ENCODE assay signal across 8 cellular contexts in the genomic region with DNA sequence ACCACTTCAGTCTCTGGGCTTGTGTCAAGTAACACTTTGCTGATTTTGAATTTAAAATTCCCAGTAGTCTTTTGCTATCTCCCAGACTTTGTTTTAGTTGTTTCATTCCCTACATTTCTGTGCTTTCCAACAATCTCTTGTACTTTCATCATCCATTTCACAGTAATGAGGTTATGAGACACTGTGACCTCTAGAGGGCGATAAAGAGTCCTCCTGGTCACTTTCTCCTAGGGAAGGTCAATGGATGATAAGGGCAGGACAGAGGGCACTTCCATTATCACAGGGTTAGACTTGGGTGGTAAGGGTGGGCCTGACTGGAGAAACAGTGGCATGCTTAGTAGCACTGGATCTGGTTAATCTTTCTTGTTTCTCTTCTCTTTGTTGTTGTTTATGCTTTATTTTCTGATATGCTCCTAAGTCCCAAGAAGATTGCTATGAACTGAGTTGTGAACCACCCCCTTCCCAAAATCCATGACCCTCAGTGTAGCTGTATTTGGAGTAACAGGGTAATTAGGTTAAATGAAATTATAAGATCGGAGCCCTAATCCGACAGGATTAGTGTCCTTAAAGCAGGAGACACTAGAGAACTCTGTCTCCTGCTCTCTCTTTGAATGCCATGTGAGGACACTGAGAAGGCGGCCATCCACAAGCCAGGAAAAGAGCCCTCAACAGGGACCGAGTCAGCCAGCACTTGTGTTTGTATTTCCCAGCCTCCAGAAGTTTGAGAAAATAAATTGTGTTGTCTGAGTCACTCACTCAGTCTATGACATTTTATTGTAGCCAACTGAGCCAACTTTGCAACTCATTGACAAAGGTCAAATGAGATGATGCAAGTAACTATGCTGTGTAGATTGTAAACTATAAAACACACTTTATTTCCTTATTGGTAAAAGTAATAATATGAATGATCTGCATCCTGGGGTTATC.
DNase-seq lines count a peak whose midpoint lies in the region; ATAC-seq and TF ChIP-seq lines count a peak whose summit lies in the region.

No MANE protein-coding gene starts in this region.

- peak overlapping the region in 2 of 5 experiments; percentile 11 to 16 for H3K27ac Mint-ChIP-seq in brain
- H3K27ac Mint-ChIP-seq in activated naive CD4-positive, alpha-beta T cell treated with anti-CD3 and anti-CD28 coated beads, Interleukin-2, amount 10 ng/mL, durations not matched to agents 7 days and 5 days = no peak overlapping the region

- DNase-seq in NCI-H2227 (lab: John Stamatoyannopoulos, UW; ENCODE audit: unreplicated experiment) (peak; percentile 4), NCI-H2227 treated with DMSO at 0.1 percent for 48 hours (lab: John Stamatoyannopoulos, UW) (no peak), H4 (ENCODE audit: low spot score) (peak; percentile 36), NCI-H1105 (lab: John Stamatoyannopoulos, UW) (peak; percentile 8), lung microvascular endothelial cell (ENCODE audit: low read depth in 2 of 2) (peak; percentile 0 to 4)
- no peak for DNase-seq in activated naive CD4-positive, alpha-beta T cell treated with anti-CD3 and anti-CD28 coated beads, Interleukin-2, amount 10 ng/mL, durations not matched to agents 7 days and 5 days

- H3K9me3 Mint-ChIP-seq in brain = peaks cover 0 to 2% (median 0%) of the 10 kb centered on the region in 5 experiments
- H3K9me3 Mint-ChIP-seq in activated naive CD4-positive, alpha-beta T cell treated with anti-CD3 and anti-CD28 coated beads, Interleukin-2, amount 10 ng/mL, durations not matched to agents 7 days and 5 days = no peaks in the 10 kb centered on the region

- ATAC-seq in HG03460 (IDR thresholded peaks at IDR 0.05; ENCODE audit: unreplicated experiment) = no peak

- TF ChIP-seq CTCF in brain (conservative IDR thresholded peaks at IDR 0.05) = peak; percentile 58 to 76

- peaks cover 10% of the 10 kb centered on the region for H3K27me3 Mint-ChIP-seq in brain
- no peaks in the 10 kb centered on the region for H3K27me3 Mint-ChIP-seq in activated naive CD4-positive, alpha-beta T cell treated with anti-CD3 and anti-CD28 coated beads, Interleukin-2, amount 10 ng/mL, durations not matched to agents 7 days and 5 days

- H3K36me3 Mint-ChIP-seq in brain = no peaks in the 10 kb centered on the region
- H3K36me3 Mint-ChIP-seq in activated naive CD4-positive, alpha-beta T cell treated with anti-CD3 and anti-CD28 coated beads, Interleukin-2, amount 10 ng/mL, durations not matched to agents 7 days and 5 days = no peaks in the 10 kb centered on the region

- CTCF ChIA-PET in activated naive CD4-positive, alpha-beta T cell treated with anti-CD3 and anti-CD28 coated beads, Interleukin-2, amount 10 ng/mL, durations not matched to agents 7 days and 5 days (lab: Charles Lee) = no interaction called here

- H3K4me3 Mint-ChIP-seq in brain = no peak overlapping the region
- H3K4me3 Mint-ChIP-seq in activated naive CD4-positive, alpha-beta T cell treated with anti-CD3 and anti-CD28 coated beads, Interleukin-2, amount 10 ng/mL, durations not matched to agents 7 days and 5 days = no peak overlapping the region

- peaks cover 17% of the 10 kb centered on the region for H3K4me1 Mint-ChIP-seq in brain
- no peaks in the 10 kb centered on the region for H3K4me1 Mint-ChIP-seq in activated naive CD4-positive, alpha-beta T cell treated with anti-CD3 and anti-CD28 coated beads, Interleukin-2, amount 10 ng/mL, durations not matched to agents 7 days and 5 days

Comparison
In these comparisons a context has a peak if more than half of its experiments do, and no peak if none do; other contexts are left out.
1. DNase-seq: peak in NCI-H2227 (single experiment), H4 (single experiment), NCI-H1105 (single experiment) and lung microvascular endothelial cell (2 of 2); none in NCI-H2227 treated with DMSO at 0.1 percent for 48 hours (single experiment) and activated naive CD4-positive, alpha-beta T cell treated with anti-CD3 and anti-CD28 coated beads, Interleukin-2, amount 10 ng/mL, durations not matched to agents 7 days and 5 days (single experiment).